8 cellular contexts compared by ENCODE assay signal in genomic region chr1:206583461-206584264, GRCh38. TPM values are rescaled to one million over a fixed set of nuclear protein-coding genes. Genes with fewer than 3 reads are reported as not detected.
DNase-seq lines count a peak whose midpoint lies in the region; ATAC-seq lines count a peak whose summit lies in the region.

No MANE protein-coding gene starts in this region.

- intact Hi-C loops in Right ventricle myocardium superior (cut with DNase I), result loop anchor here (2.0 kb wide), 2 partner anchors 39 to 93 kb away; no protein-coding TSS in a partner anchor

- peaks cover 76% of the 10 kb centered on the region for H3K4me1 Mint-ChIP-seq in activated naive CD8-positive, alpha-beta T cell treated with anti-CD3 and anti-CD28 coated beads, Interleukin-2, amount 10 ng/mL, durations not matched to agents 7 days and 5 days

- peak; percentile 21 for ATAC-seq in activated naive CD8-positive, alpha-beta T cell treated with anti-CD3 and anti-CD28 coated beads, Interleukin-2, amount 10 ng/mL, durations not matched to agents 7 days and 5 days (ENCODE audit: low read depth)
- ATAC-seq in Right ventricle myocardium superior (ENCODE audit: poor library complexity) (peak; percentile 62), GM18861 (IDR thresholded peaks at IDR 0.05; ENCODE audit: unreplicated experiment) (no peak), HG03280 (IDR thresholded peaks at IDR 0.05; ENCODE audit: unreplicated experiment) (no peak)

- no peaks in the 10 kb centered on the region; the same call in 1 of the 2 replicates for H3K36me3 ChIP-seq in MG63

- POLR2A ChIA-PET in activated naive CD8-positive, alpha-beta T cell treated with anti-CD3 and anti-CD28 coated beads, Interleukin-2, amount 10 ng/mL, durations not matched to agents 7 days and 5 days (lab: Charles Lee), result interaction anchor here (1.2 to 24.5 kb wide), 4 partner anchors 8 to 77 kb away, joined by 5 to 584 read pairs (median 16); no protein-coding TSS in a partner anchor

- H3K4me3 Mint-ChIP-seq in activated naive CD8-positive, alpha-beta T cell treated with anti-CD3 and anti-CD28 coated beads, Interleukin-2, amount 10 ng/mL, durations not matched to agents 7 days and 5 days, result peak overlapping the region; percentile 67

- peak overlapping the region; percentile 90 for H3K27ac Mint-ChIP-seq in activated naive CD8-positive, alpha-beta T cell treated with anti-CD3 and anti-CD28 coated beads, Interleukin-2, amount 10 ng/mL, durations not matched to agents 7 days and 5 days

- no peaks in the 10 kb centered on the region for H3K9me3 Mint-ChIP-seq in activated naive CD8-positive, alpha-beta T cell treated with anti-CD3 and anti-CD28 coated beads, Interleukin-2, amount 10 ng/mL, durations not matched to agents 7 days and 5 days

- no peaks in the 10 kb centered on the region for H3K27me3 Mint-ChIP-seq in activated naive CD8-positive, alpha-beta T cell treated with anti-CD3 and anti-CD28 coated beads, Interleukin-2, amount 10 ng/mL, durations not matched to agents 7 days and 5 days

- no peaks in the 10 kb centered on the region for H3K27me3 ChIP-seq in MG63

- peaks cover 38% of the 10 kb centered on the region for H3K36me3 Mint-ChIP-seq in activated naive CD8-positive, alpha-beta T cell treated with anti-CD3 and anti-CD28 coated beads, Interleukin-2, amount 10 ng/mL, durations not matched to agents 7 days and 5 days

- DNase-seq in EH (ENCODE audit: low read depth) (peak; percentile 71), MG63 (peak; percentile 61), T follicular helper cell (ENCODE audit: low read depth) (peak; percentile 81), Right ventricle myocardium superior (peak; percentile 84), renal cortical epithelial cell (ENCODE audit: low read depth) (peak; percentile 45)
- peak; percentile 79 for DNase-seq in activated naive CD8-positive, alpha-beta T cell treated with anti-CD3 and anti-CD28 coated beads, Interleukin-2, amount 10 ng/mL, durations not matched to agents 7 days and 5 days

- no peak overlapping the region for H3K4me3 ChIP-seq in MG63

- H3K9me3 ChIP-seq in MG63, result no peaks in the 10 kb centered on the region

RNA-seq across cellular contexts. Expression of gene EIF2D, which starts 28.6 kb away (rescaled TPM):
- total RNA-seq in MG63 (2014; rRNA removed; shearing (Covaris generic); ENCODE audit: low replicate concordance), result 72.1 and 75.8 TPM in 2 replicates
- total RNA-seq in activated naive CD8-positive, alpha-beta T cell treated with anti-CD3 and anti-CD28 coated beads, Interleukin-2, amount 10 ng/mL, durations not matched to agents 7 days and 5 days, result 10 to 100 TPM; 40.6 to 43.7 TPM
- total RNA-seq in Right ventricle myocardium superior, result 24.9 TPM
- total RNA-seq in renal cortical epithelial cell, result 40.5 and 52.8 TPM in 2 replicates

RNA-seq across cellular contexts. Expression of gene DYRK3, which starts 51.7 kb away (rescaled TPM):
- total RNA-seq in MG63 (2014; rRNA removed; shearing (Covaris generic); ENCODE audit: low replicate concordance), result 19.3 and 20.2 TPM in 2 replicates
- 1 to 10 TPM; 2.7 TPM for total RNA-seq in activated naive CD8-positive, alpha-beta T cell treated with anti-CD3 and anti-CD28 coated beads, Interleukin-2, amount 10 ng/mL, durations not matched to agents 7 days and 5 days
- 23.6 TPM for total RNA-seq in Right ventricle myocardium superior
- 13.5 and 15.6 TPM in 2 replicates for total RNA-seq in renal cortical epithelial cell

Comparison
In these comparisons a context has a peak if more than half of its experiments do, and no peak if none do; other contexts are left out.
1. ATAC-seq: peak in activated naive CD8-positive, alpha-beta T cell treated with anti-CD3 and anti-CD28 coated beads, Interleukin-2, amount 10 ng/mL, durations not matched to agents 7 days and 5 days (single experiment) and Right ventricle myocardium superior (single experiment); none in GM18861 (single experiment) and HG03280 (single experiment).
2. Peak in every context shown above with its lines, with median percentiles within 50 percentile points of each other: DNase-seq.